ENCODE assay signal across 1 cellular context in the genomic region with DNA sequence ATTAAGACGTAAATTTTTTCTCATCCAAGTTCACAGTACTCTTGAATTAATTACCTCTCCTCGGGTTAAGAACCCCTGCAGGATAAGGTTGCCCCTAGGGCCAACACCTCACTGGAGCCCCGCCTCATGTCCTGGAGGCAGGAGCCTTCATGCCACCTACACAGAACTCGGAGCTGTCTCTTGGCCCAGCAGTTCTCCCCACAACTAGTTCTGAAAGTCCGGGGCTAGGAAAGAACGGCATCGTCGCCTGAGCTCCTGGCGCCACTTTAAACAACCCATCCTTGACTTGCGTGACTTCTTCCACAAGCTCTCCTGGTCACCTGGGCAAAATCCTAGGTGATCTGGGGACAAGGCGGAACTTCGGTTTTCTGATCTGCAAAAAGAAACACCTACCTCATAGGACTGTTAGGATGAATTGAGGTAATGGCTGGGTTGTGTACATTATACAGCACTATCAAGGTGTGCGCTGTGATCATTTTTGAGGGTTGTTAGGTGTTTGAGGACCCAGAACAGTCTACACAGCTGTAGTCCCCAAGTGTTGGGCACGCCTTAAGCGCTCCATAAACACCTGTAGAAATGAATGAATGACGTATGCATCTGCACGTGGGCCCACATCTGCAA.
TF ChIP-seq lines count a peak whose summit lies in the region.

No MANE protein-coding gene starts in this region.

TF ChIP-seq in SK-N-SH, 30 proteins besides CTCF, POLR2A, EP300 and RAD21 (continued from another document):
- no peak for TF ChIP-seq ZBTB33 (IDR thresholded peaks at IDR 0.05; ENCODE audit: borderline replicate concordance, low read depth)
- TF ChIP-seq REST (IDR thresholded peaks at IDR 0.05; ENCODE audit: low read depth, low read length): no peak
- no peak for TF ChIP-seq NRF1 (IDR thresholded peaks at IDR 0.05; ENCODE audit: low read depth, low read length)
